34 cellular contexts compared by ENCODE assay signal in the genomic region with DNA sequence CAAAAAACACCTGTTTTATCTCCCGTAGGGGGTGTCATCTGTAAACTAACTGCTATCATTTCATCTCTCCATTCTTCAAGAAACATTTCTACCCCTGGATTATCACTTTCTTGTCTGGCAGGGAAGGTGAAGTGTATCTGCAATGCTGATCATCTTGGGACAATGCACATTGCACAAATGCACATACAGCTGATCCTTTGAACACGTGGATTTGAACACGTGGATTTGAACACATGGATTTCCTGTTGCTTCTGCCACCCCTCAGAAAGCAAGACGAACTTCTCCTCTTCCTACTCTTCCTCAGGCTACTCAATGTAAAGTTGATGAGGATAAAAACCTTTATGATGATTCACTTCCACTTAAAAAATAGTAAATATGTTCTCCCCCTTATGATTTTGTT.
"Had no signal": no experiment of that assay in that cellular context is flagged by ENCODE, and none has a peak within 500 bp of the region (broad histone marks: within the 10 kb centered on the region; RNA-seq: fewer than 3 reads in every experiment).

No MANE protein-coding gene starts in this region.

- ATAC-seq: activated naive CD4-positive, alpha-beta T cell treated with anti-CD3 and anti-CD28 coated beads, Interleukin-2, amount 50 U/mL, for 72 hours; activated naive CD8-positive, alpha-beta T cell treated with anti-CD3 and anti-CD28 coated beads, Interleukin-2, amount 50 U/mL, for 24 hours; activated T-cell treated with anti-CD3 and anti-CD28 coated beads, Interleukin-2, amount 50 U/mL, for 4 hours; activated T-cell treated with anti-CD3 and anti-CD28 coated beads, Interleukin-2, amount 50 U/mL, for 72 hours; activated T-helper 17 cell treated with anti-CD3 and anti-CD28 coated beads, Interleukin-2, amount 50 U/mL, for 72 hours; body of pancreas had no signal

- FAIRE-seq: astrocyte, bronchial epithelial cell had no signal

- H3K36me3 ChIP-seq: adrenal gland, ascending aorta, brain microvascular endothelial cell, breast epithelium, cardiac muscle cell had no signal

- H3K9me3 ChIP-seq: adrenal gland, ascending aorta, body of pancreas, breast epithelium had no signal

- DNase-seq: activated effector memory CD4-positive, alpha-beta T cell treated with anti-CD3 and anti-CD28 coated beads, Interleukin-2, amount 50 U/mL, for 16 hours; activated effector memory CD4-positive, alpha-beta T cell treated with Interleukin-2 at 50 U/mL for 16 hours; activated gamma-delta T cell; activated gamma-delta T cell treated with Interleukin-2 at 50 U/mL for 16 hours; activated naive CD4-positive, alpha-beta T cell; activated naive CD4-positive, alpha-beta T cell treated with anti-CD3 and anti-CD28 coated beads for 36 hours; activated naive CD4-positive, alpha-beta T cell treated with anti-CD3 and anti-CD28 coated beads, Interleukin-2, amount 10 ng/mL, durations not matched to agents 7 days and 5 days; activated naive CD4-positive, alpha-beta T cell treated with anti-CD3 and anti-CD28 coated beads, Interleukin-2, amount 50 U/mL, for 16 hours; activated naive CD4-positive, alpha-beta T cell treated with Interleukin-2 at 50 U/mL for 16 hours; activated naive CD8-positive, alpha-beta T cell treated with anti-CD3 and anti-CD28 coated beads for 36 hours; activated naive CD8-positive, alpha-beta T cell treated with anti-CD3 and anti-CD28 coated beads, Interleukin-2, amount 10 ng/mL, durations not matched to agents 7 days and 5 days; activated naive CD8-positive, alpha-beta T cell treated with anti-CD3 and anti-CD28 coated beads, Interleukin-2, amount 50 U/mL, for 24 hours; activated T-cell treated with anti-CD3 and anti-CD28 coated beads, Interleukin-2, amount 50 U/mL, for 1 hour; activated T-cell treated with anti-CD3 and anti-CD28 coated beads, Interleukin-2, amount 50 U/mL, for 24 hours; activated T-cell treated with anti-CD3 and anti-CD28 coated beads, Interleukin-2, amount 50 U/mL, for 4 hours; activated T-cell treated with anti-CD3 and anti-CD28 coated beads, Interleukin-2, amount 50 U/mL, for 48 hours; activated T-cell treated with anti-CD3 and anti-CD28 coated beads, Interleukin-2, amount 50 U/mL, for 72 hours; adrenal gland; amniotic stem cell; amygdala; anterior cingulate cortex; aorta; body of pancreas; brain microvascular endothelial cell; caudate nucleus; central memory CD4-positive, alpha-beta T cell; cerebellar nuclear complex had no signal

- H3K4me1 ChIP-seq: adrenal gland, ascending aorta, breast epithelium had no signal

- H3K27ac ChIP-seq: adrenal gland, ascending aorta, body of pancreas, brain microvascular endothelial cell, breast epithelium, cardiac muscle cell had no signal

- H3K27me3 ChIP-seq: adrenal gland, ascending aorta, body of pancreas, brain microvascular endothelial cell, breast epithelium, cardiac muscle cell had no signal

- H3K4me3 ChIP-seq: adrenal gland, ascending aorta, body of pancreas, breast epithelium, cardiac muscle cell had no signal
